ENCODE assay signal across 7 cellular contexts in the genomic region with DNA sequence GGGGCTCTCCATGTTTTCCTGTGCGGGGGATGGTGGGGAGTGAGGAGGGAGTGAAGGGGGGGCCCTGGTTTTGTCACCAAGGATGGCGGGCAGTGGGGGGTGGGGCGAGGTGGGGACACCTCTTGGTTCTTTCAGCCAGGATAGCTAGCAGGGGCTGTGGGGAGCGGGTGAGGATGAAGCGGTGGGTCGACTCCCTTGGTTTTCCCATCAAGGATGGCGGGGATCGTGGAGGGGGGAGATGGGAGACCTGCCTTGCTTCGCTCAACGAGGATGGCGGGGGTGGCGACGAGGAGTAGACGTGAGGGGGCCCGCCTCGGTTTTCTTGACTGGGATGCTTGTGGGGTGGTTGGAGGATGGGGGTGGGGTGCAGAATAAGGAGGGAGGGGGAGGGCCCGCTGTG. TPM values are rescaled to one million over a fixed set of nuclear protein-coding genes. Genes with fewer than 3 reads are reported as not detected.
DNase-seq lines count a peak whose midpoint lies in the region; ATAC-seq, FAIRE-seq and TF ChIP-seq lines count a peak whose summit lies in the region.

No MANE protein-coding gene starts in this region.

- H3K4me1 Mint-ChIP-seq in activated T-cell treated with anti-CD3 and anti-CD28 coated beads, Interleukin-2, amount 50 U/mL, for 24 hours (ENCODE audit: low read depth): peaks cover 28% of the 10 kb centered on the region

- no peaks in the 10 kb centered on the region for H3K36me3 Mint-ChIP-seq in activated T-cell treated with anti-CD3 and anti-CD28 coated beads, Interleukin-2, amount 50 U/mL, for 24 hours (ENCODE audit: low read depth)

- peak overlapping the region; percentile 56 for H3K4me3 Mint-ChIP-seq in activated T-cell treated with anti-CD3 and anti-CD28 coated beads, Interleukin-2, amount 50 U/mL, for 24 hours

- H3K27me3 Mint-ChIP-seq in activated T-cell treated with anti-CD3 and anti-CD28 coated beads, Interleukin-2, amount 50 U/mL, for 24 hours: peaks cover 42% of the 10 kb centered on the region

- H3K27ac ChIP-seq in HL-60 (replicated peaks) (no peak overlapping the region), right atrium auricular region (peak overlapping the region; percentile 94 to 98), small intestine (ENCODE audit: low read depth in 1 of 2, low read length in 1 of 2) (peak overlapping the region in 1 of 2 donors; percentile 83)

- no peaks in the 10 kb centered on the region for H3K9me3 Mint-ChIP-seq in activated T-cell treated with anti-CD3 and anti-CD28 coated beads, Interleukin-2, amount 50 U/mL, for 24 hours

- H3K4me1 ChIP-seq in right atrium auricular region: no peaks in the 10 kb centered on the region
- H3K4me1 ChIP-seq in small intestine (ENCODE audit: control insufficient read depth in 2 of 2, insufficient read depth in 1 of 2, low read depth in 1 of 2, low read length in 1 of 2): no peaks in the 10 kb centered on the region

- FAIRE-seq in small intestine (lab: Jason Lieb, UNC): no peak

- H3K27me3 ChIP-seq in HL-60 (ENCODE audit: insufficient read depth, poor library complexity, severe bottlenecking) (peaks cover 6% of the 10 kb centered on the region), right atrium auricular region (no peaks in the 10 kb centered on the region), small intestine (ENCODE audit: control insufficient read depth in 2 of 2, insufficient read depth in 2 of 2, low read length in 2 of 2) (peaks cover 0 to 3% of the 10 kb centered on the region in 2 donors)

- H3K36me3 ChIP-seq in right atrium auricular region (no peaks in the 10 kb centered on the region), small intestine (ENCODE audit: control insufficient read depth in 2 of 2, insufficient read depth in 2 of 2, low read length in 2 of 2) (no peaks in the 10 kb centered on the region)

- H3K9me3 ChIP-seq in right atrium auricular region: no peaks in the 10 kb centered on the region
- no peaks in the 10 kb centered on the region for H3K9me3 ChIP-seq in small intestine (ENCODE audit: control insufficient read depth, low read depth)

- DNase-seq in HL-60 (ENCODE audit: low read depth in 1 of 2, low spot score in 1 of 2) (no peak), right atrium auricular region (ENCODE audit: low spot score) (no peak), small intestine (no peak), cortex of kidney (lab: John Stamatoyannopoulos, UW) (no peak)
- no peak for DNase-seq in activated T-cell treated with anti-CD3 and anti-CD28 coated beads, Interleukin-2, amount 50 U/mL, for 24 hours
- no peak for DNase-seq in activated CD8-positive, alpha-beta memory T cell treated with anti-CD3 and anti-CD28 coated beads for 24 hours

- peak overlapping the region; percentile 37 for H3K27ac Mint-ChIP-seq in activated T-cell treated with anti-CD3 and anti-CD28 coated beads, Interleukin-2, amount 50 U/mL, for 24 hours

- 5 to 33% (median 17%) methylated on average over 7 to 17 of the region's 17 CpGs for WGBS in small intestine, 3 donors

- no peak for ATAC-seq in HG03108 (IDR thresholded peaks at IDR 0.05; ENCODE audit: unreplicated experiment)

- peak overlapping the region; percentile 51; the same call in 1 of the 2 replicates for H3K4me3 ChIP-seq in HL-60 (replicated peaks; ENCODE audit: insufficient read depth, low read length)
- H3K4me3 ChIP-seq in right atrium auricular region: peak overlapping the region; percentile 72 to 74
- peak overlapping the region; percentile 48 to 57 for H3K4me3 ChIP-seq in small intestine (ENCODE audit: low read depth in 1 of 2, low read length in 2 of 2)

- TF ChIP-seq CTCF in HL-60 (IDR thresholded peaks at IDR 0.05; ENCODE audit: insufficient read depth, low read length) (no peak), right atrium auricular region (IDR thresholded peaks at IDR 0.05) (no peak)

RNA-seq across cellular contexts. Expression of a gene that starts 0.6 kb away (rescaled TPM):
- 1,000 to 10,000 TPM in 1 of 2 donors, 100 to 1,000 TPM in 1; 869 to 2,468 TPM for total RNA-seq in right atrium auricular region
- polyA plus RNA-seq in small intestine: 10 to 100 TPM in 2 of 3 donors, 1 to 10 TPM in 1; 8.7 to 97.5 (median 72.5) TPM
